ENCODE assay signal across 24 cellular contexts in genomic region chr10:34922138-34922537, GRCh38.
DNase-seq lines count a peak whose midpoint lies in the region; ATAC-seq, FAIRE-seq and TF ChIP-seq lines count a peak whose summit lies in the region.
"Had no signal": no experiment of that assay in that cellular context is flagged by ENCODE, and none has a peak within 500 bp of the region (broad histone marks: within the 10 kb centered on the region; RNA-seq: fewer than 3 reads in every experiment).

No MANE protein-coding gene starts in this region.

- H2BK120ac ChIP-seq in IMR-90 (ENCODE audit: low read depth, low read length), result no peak overlapping the region

- H2AK5ac ChIP-seq in IMR-90 (ENCODE audit: low read depth, low read length), result no peak overlapping the region

- peaks cover 15% of the 10 kb centered on the region for H3K27me3 ChIP-seq in IMR-90 (ENCODE audit: control insufficient read depth, insufficient read depth, low read length)
- peaks cover 8 to 26% of the 10 kb centered on the region in 2 experiments; a peak in 4 of 5 replicates for H3K27me3 ChIP-seq in K562 (ENCODE audit: control insufficient read depth in 2 of 2, insufficient read depth in 2 of 2, low read length in 2 of 2)
- H3K27me3 ChIP-seq in CD4-positive, alpha-beta T cell (ENCODE audit: control insufficient read depth, insufficient read depth, low read length), result no peaks in the 10 kb centered on the region
- H3K27me3 ChIP-seq: BE2C, esophagus squamous epithelium, pancreas, right atrium auricular region had no signal

- H3K56ac ChIP-seq in IMR-90 (ENCODE audit: extremely low read depth, insufficient read depth, low read length), result no peak overlapping the region

- H2BK20ac ChIP-seq in IMR-90 (ENCODE audit: low read depth, low read length), result no peak overlapping the region

- no peak overlapping the region for H4K91ac ChIP-seq in IMR-90 (ENCODE audit: insufficient read depth, low read depth, low read length)

- H3K4ac ChIP-seq in IMR-90 (ENCODE audit: low read depth, low read length), result no peak overlapping the region

- H3K79me2 ChIP-seq in K562 (ENCODE audit: control insufficient read depth, insufficient read depth, low read length), result no peaks in the 10 kb centered on the region

- TF ChIP-seq CTCF in IMR-90 (conservative IDR thresholded peaks at IDR 0.05; ENCODE audit: low read depth, low read length), result no peak
- no peak for TF ChIP-seq CTCF in K562 (IDR thresholded peaks at IDR 0.05 in 2 of 3, conservative IDR thresholded peaks at IDR 0.05 in 1 of 3; ENCODE audit: insufficient read depth in 2 of 3, low read depth in 1 of 3, low read length in 3 of 3)
- TF ChIP-seq CTCF in glutamatergic neuron (IDR thresholded peaks at IDR 0.05; ENCODE audit: partially characterized antibody, unreplicated experiment), result no peak
- TF ChIP-seq CTCF in CD4-positive, alpha-beta T cell (IDR thresholded peaks at IDR 0.05), result no peak

- TF ChIP-seq RAD21 in IMR-90 (IDR thresholded peaks at IDR 0.05; ENCODE audit: low read length) (no peak), K562 (CRISPR knock-in tag; conservative IDR thresholded peaks at IDR 0.05 in 1 of 2, IDR thresholded peaks at IDR 0.05 in 1 of 2) (no peak)

- dilution Hi-C loops in IMR-90 (cut with HindIII; ENCODE audit: low sequenced_read_pairs, unreplicated experiment), result no loop called here

- TF ChIP-seq EP300 in K562 (IDR thresholded peaks at IDR 0.05; ENCODE audit: low read length), result no peak

- H3K27me3 Mint-ChIP-seq in glutamatergic neuron (ENCODE audit: unreplicated experiment), result peaks cover 2% of the 10 kb centered on the region
- no peaks in the 10 kb centered on the region for H3K27me3 Mint-ChIP-seq in CD4-positive, alpha-beta T cell
- H3K27me3 Mint-ChIP-seq: activated naive CD8-positive, alpha-beta T cell treated with anti-CD3 and anti-CD28 coated beads, Interleukin-2, amount 50 U/mL, for 24 hours had no signal

- H3K36me3 Mint-ChIP-seq in glutamatergic neuron (ENCODE audit: unreplicated experiment), result peaks cover 6% of the 10 kb centered on the region
- no peaks in the 10 kb centered on the region for H3K36me3 Mint-ChIP-seq in CD4-positive, alpha-beta T cell (ENCODE audit: low read depth)
- H3K36me3 Mint-ChIP-seq: type B pancreatic cell had no signal

- H3K9me3 Mint-ChIP-seq in glutamatergic neuron (ENCODE audit: unreplicated experiment), result peaks cover 4% of the 10 kb centered on the region
- H3K9me3 Mint-ChIP-seq in CD4-positive, alpha-beta T cell, result peaks cover 3% of the 10 kb centered on the region

- H3K4me3 ChIP-seq in IMR-90 (ENCODE audit: insufficient read depth, low read depth, low read length) (no peak overlapping the region), K562 (no peak overlapping the region)
- H3K4me3 ChIP-seq: esophagus squamous epithelium, pancreas, PC-9, right atrium auricular region had no signal

- no peak overlapping the region for H2AK9ac ChIP-seq in IMR-90 (replicated peaks; ENCODE audit: low read depth, low read length, poor library complexity)

- H3K27ac Mint-ChIP-seq in glutamatergic neuron (ENCODE audit: unreplicated experiment), result no peak overlapping the region
- H3K27ac Mint-ChIP-seq in CD4-positive, alpha-beta T cell, result no peak overlapping the region
- H3K27ac Mint-ChIP-seq: activated naive CD8-positive, alpha-beta T cell treated with anti-CD3 and anti-CD28 coated beads, Interleukin-2, amount 50 U/mL, for 24 hours; brain; type B pancreatic cell had no signal

- H3K23ac ChIP-seq in IMR-90 (ENCODE audit: low read depth, low read length), result no peak overlapping the region

- no peak overlapping the region for H4K8ac ChIP-seq in IMR-90 (ENCODE audit: low read depth in 2 of 2, low read length in 2 of 2)

- ATAC-seq in IMR-90 (ENCODE audit: low read depth), result peak; percentile 84
- ATAC-seq in K562, result no peak
- no peak for ATAC-seq in CD4-positive, alpha-beta T cell (ENCODE audit: poor library complexity)
- no peak for ATAC-seq in HG02938 (IDR thresholded peaks at IDR 0.05; ENCODE audit: unreplicated experiment)
- ATAC-seq: activated naive CD8-positive, alpha-beta T cell treated with anti-CD3 and anti-CD28 coated beads, Interleukin-2, amount 50 U/mL, for 24 hours; left cardiac atrium; pancreas had no signal

- H3K79me1 ChIP-seq in IMR-90 (ENCODE audit: low read depth in 1 of 2, low read length in 2 of 2), result no peaks in the 10 kb centered on the region

- POLR2A ChIA-PET in IMR-90 (lab: Charles Lee; ENCODE audit: unreplicated experiment), result interaction anchor here (0.7 kb wide), 1 partner anchor 563 kb away, joined by 4 read pairs; no protein-coding TSS in a partner anchor
- POLR2A ChIA-PET in K562 (lab: Yijun Ruan, JAX), result interaction anchor here (0.5 kb wide), 1 partner anchor 106 kb away, joined by 3 read pairs; no protein-coding TSS in a partner anchor
- POLR2A ChIA-PET in CD4-positive, alpha-beta T cell (lab: Charles Lee), result no interaction called here

- H4K20me1 ChIP-seq in IMR-90 (ENCODE audit: insufficient read depth, low read length) (no peaks in the 10 kb centered on the region), K562 (replicated peaks; ENCODE audit: control insufficient read depth, insufficient read depth, low read length) (no peaks in the 10 kb centered on the region)

- no peak for TF ChIP-seq POLR2A in IMR-90 (IDR thresholded peaks at IDR 0.05; ENCODE audit: low read depth, low read length)
- TF ChIP-seq POLR2A in K562 (conservative IDR thresholded peaks at IDR 0.05), result no peak

- H3K9me1 ChIP-seq in IMR-90 (ENCODE audit: insufficient read depth, low read length), result no peaks in the 10 kb centered on the region
- H3K9me1 ChIP-seq in K562 (ENCODE audit: control insufficient read depth, insufficient read depth, low read length), result no peaks in the 10 kb centered on the region

- H2BK5ac ChIP-seq in IMR-90 (ENCODE audit: low read depth, low read length, poor library complexity, severe bottlenecking), result no peak overlapping the region

- H3K36me3 ChIP-seq in IMR-90 (ENCODE audit: control insufficient read depth, insufficient read depth, low read length) (no peaks in the 10 kb centered on the region), K562 (ENCODE audit: control insufficient read depth, insufficient read depth, low read length) (no peaks in the 10 kb centered on the region)
- H3K36me3 ChIP-seq: BE2C, esophagus squamous epithelium, pancreas, right atrium auricular region had no signal

- CTCF ChIA-PET in IMR-90 (lab: Yijun Ruan, JAX) (interaction anchor here (1.2 kb wide), 1 partner anchor 282 kb away, joined by 5 read pairs; no protein-coding TSS in a partner anchor), K562 (lab: Yijun Ruan, JAX; ENCODE audit: low intra/inter-chr PET ratio) (no interaction called here)
- CTCF ChIA-PET in CD4-positive, alpha-beta T cell (lab: Charles Lee), result no interaction called here

- H3K14ac ChIP-seq in IMR-90 (replicated peaks; ENCODE audit: low read depth, low read length), result no peak overlapping the region

- H3K18ac ChIP-seq in IMR-90 (ENCODE audit: low read depth, low read length), result no peak overlapping the region

- no peak overlapping the region for H4K5ac ChIP-seq in IMR-90 (ENCODE audit: low read depth, low read length)

- WGBS in IMR-90 (ENCODE audit: extremely low coverage in 2 of 2, insufficient read length in 1 of 2), 2 experiments, result 90% methylated on average over 2 of the region's 5 CpGs; no CpG with 5 or more reads in 1 of the 2 experiments
- 0% methylated on average over 4 of the region's 5 CpGs for WGBS in K562 (ENCODE audit: insufficient coverage, low coverage, missing lambda C conversion rate)

- H3K9me3 ChIP-seq in IMR-90 (ENCODE audit: control insufficient read depth, insufficient read depth, low read length), result peaks cover 11% of the 10 kb centered on the region
- 0 out of 2 replicates have a peak, but pooled peaks cover 5% of the 10 kb centered on the region for H3K9me3 ChIP-seq in K562 (replicated peaks; ENCODE audit: control insufficient read depth, insufficient read depth, low read depth, low read length)
- H3K9me3 ChIP-seq in CD4-positive, alpha-beta T cell (ENCODE audit: control insufficient read depth, low read length), result peaks cover 10% of the 10 kb centered on the region
- H3K9me3 ChIP-seq: BE2C, pancreas had no signal

- BruUV-seq in IMR-90 (replicated peaks; lab: Mats Ljungman, UMichigan) (no TSS peak), K562 (replicated peaks; lab: Mats Ljungman, UMichigan) (no TSS peak)

- intact Hi-C loops in IMR-90 (cut with micrococcal nuclease) (no loop called here), K562 (cut with micrococcal nuclease) (no loop called here)
- intact Hi-C loops in CD4-positive, alpha-beta T cell (cut with DNase I, micrococcal nuclease), result no loop called here

- DNase-seq in ELR (ENCODE audit: low read depth), result peak; percentile 30
- DNase-seq in IMR-90, result peak; percentile 32
- no peak for DNase-seq in K562 (ENCODE audit: extremely low read depth in 1 of 4, low spot score in 3 of 4)
- DNase-seq in kidney tubule cell (ENCODE audit: low spot score), result peak; percentile 40
- no peak for DNase-seq in glutamatergic neuron
- DNase-seq in CD4-positive, alpha-beta T cell, result no peak
- DNase-seq in kidney glomerular epithelial cell (lab: John Stamatoyannopoulos, UW), result no peak
- DNase-seq: activated CD8-positive, alpha-beta memory T cell treated with anti-CD3 and anti-CD28 coated beads, Interleukin-2, amount 50 U/mL, for 48 hours; activated naive CD8-positive, alpha-beta T cell treated with anti-CD3 and anti-CD28 coated beads, Interleukin-2, amount 50 U/mL, for 24 hours; BE2C; DMS79; effector CD8-positive, alpha-beta T cell; esophagus squamous epithelium; KG1; left cardiac atrium; mesenchymal stem cell; NCI-H187 treated with DMSO at 0.1 percent for 48 hours; NCI-H345; pancreas had no signal

- H3K4me2 ChIP-seq in IMR-90 (ENCODE audit: low read depth, low read length), result no peak overlapping the region
- no peak overlapping the region for H3K4me2 ChIP-seq in K562 (ENCODE audit: insufficient read depth, low read length)
- H3K4me2 ChIP-seq: PC-9 had no signal

- FAIRE-seq in K562 (lab: Jason Lieb, UNC), result no peak
- FAIRE-seq: pancreas had no signal

- H3K4me1 ChIP-seq in IMR-90 (ENCODE audit: control insufficient read depth, insufficient read depth, low read length), result no peaks in the 10 kb centered on the region
- no peaks in the 10 kb centered on the region for H3K4me1 ChIP-seq in K562 (replicated peaks in 1 of 2; ENCODE audit: control insufficient read depth in 2 of 2, insufficient read depth in 2 of 2, low read length in 2 of 2)
- H3K4me1 ChIP-seq: BE2C, esophagus squamous epithelium, pancreas, right atrium auricular region had no signal

- H3K9ac ChIP-seq in IMR-90 (ENCODE audit: low read depth, low read length) (no peak overlapping the region), K562 (ENCODE audit: insufficient read depth in 1 of 2, low read depth in 2 of 2, low read length in 2 of 2) (no peak overlapping the region)

- H2BK15ac ChIP-seq in IMR-90 (ENCODE audit: low read depth, low read length), result no peak overlapping the region

- H3K4me3 Mint-ChIP-seq in glutamatergic neuron (ENCODE audit: unreplicated experiment), result no peak overlapping the region
- H3K4me3 Mint-ChIP-seq in CD4-positive, alpha-beta T cell, result no peak overlapping the region
- H3K4me3 Mint-ChIP-seq: activated naive CD8-positive, alpha-beta T cell treated with anti-CD3 and anti-CD28 coated beads, Interleukin-2, amount 50 U/mL, for 24 hours; brain; type B pancreatic cell had no signal

- in situ Hi-C loops in IMR-90 (cut with MboI; ENCODE audit: low sequenced_read_pairs) (no loop called here), K562 (cut with MboI) (no loop called here)

- H3K27ac ChIP-seq in IMR-90 (ENCODE audit: insufficient read depth, low read length) (no peak overlapping the region), K562 (ENCODE audit: extremely low read depth, low read depth, low read length) (no peak overlapping the region)
- H3K27ac ChIP-seq in CD4-positive, alpha-beta T cell (ENCODE audit: low read depth, low read length), result no peak overlapping the region
- H3K27ac ChIP-seq: esophagus squamous epithelium, pancreas, PC-9, right atrium auricular region had no signal

- H2AFZ ChIP-seq in IMR-90 (replicated peaks; ENCODE audit: low read length, poor library complexity), result peak overlapping the region; percentile 37
- no peak overlapping the region for H2AFZ ChIP-seq in K562 (ENCODE audit: low read depth, low read length)
- H2AFZ ChIP-seq: PC-9 had no signal

- H3K4me1 Mint-ChIP-seq in glutamatergic neuron (ENCODE audit: low read depth, unreplicated experiment), result peaks cover 3% of the 10 kb centered on the region
- H3K4me1 Mint-ChIP-seq in CD4-positive, alpha-beta T cell (ENCODE audit: low read depth), result no peaks in the 10 kb centered on the region
- H3K4me1 Mint-ChIP-seq: activated naive CD8-positive, alpha-beta T cell treated with anti-CD3 and anti-CD28 coated beads, Interleukin-2, amount 50 U/mL, for 24 hours had no signal

Comparison
In these comparisons a context has a peak if more than half of its experiments do, and no peak if none do; other contexts are left out.
1. DNase-seq: peak in ELR (single experiment), IMR-90 (single experiment) and kidney tubule cell (single experiment); none in K562 (0 of 4), glutamatergic neuron (single experiment), CD4-positive, alpha-beta T cell (0 of 10) and kidney glomerular epithelial cell (single experiment).